11 cellular contexts compared by ENCODE assay signal in genomic region chr5:180682008-180682407, GRCh38. TPM values are rescaled to one million over a fixed set of nuclear protein-coding genes. Genes with fewer than 3 reads are reported as not detected.
A peak's percentile ranks its signal among the peaks of the same experiment; 100 is the strongest.
DNase-seq lines count a peak whose midpoint lies in the region; ATAC-seq and TF ChIP-seq lines count a peak whose summit lies in the region.
"Not testable (repeated sequence)": the region's sequence is repeated elsewhere in the genome, so short reads cannot be mapped to it uniquely, and the experiment has no call there.
"Had no signal": no experiment of that assay in that cellular context is flagged by ENCODE, and none has a peak within 500 bp of the region (broad histone marks: within the 10 kb centered on the region; RNA-seq: fewer than 3 reads in every experiment).

No MANE protein-coding gene starts in this region.

- not testable (repeated sequence) for H3K27me3 Mint-ChIP-seq in endothelial cell (ENCODE audit: unreplicated experiment); natural killer cell treated with Interleukin-12 subunit alpha and Interleukin-12 subunit beta and Interleukin-15 and Interleukin-18, amount 100 ng/mL, for 72 hours

- not testable (repeated sequence) for H3K27ac ChIP-seq in HEK293 (ENCODE audit: extremely low read depth, low read depth, low read length); upper lobe of right lung

- intact Hi-C loops in upper lobe of right lung (cut with DNase I) = not testable (repeated sequence)

- H3K4me3 ChIP-seq in HEK293 (ENCODE audit: low read depth, low read length); upper lobe of right lung: not testable (repeated sequence)

- H3K9me3 ChIP-seq in HEK293 (ENCODE audit: control insufficient read depth, insufficient read depth, low read depth, low read length); upper lobe of right lung: not testable (repeated sequence)

- not testable (repeated sequence) for TF ChIP-seq CTCF in HEK293 (tag by site-specific recombination; IDR thresholded peaks at IDR 0.05); endothelial cell (IDR thresholded peaks at IDR 0.05; ENCODE audit: unreplicated experiment); upper lobe of right lung (IDR thresholded peaks at IDR 0.05)

- H3K9me3 Mint-ChIP-seq in endothelial cell (ENCODE audit: unreplicated experiment); natural killer cell treated with Interleukin-12 subunit alpha and Interleukin-12 subunit beta and Interleukin-15 and Interleukin-18, amount 100 ng/mL, for 72 hours: not testable (repeated sequence)

- POLR2A ChIA-PET in HEK293 (lab: Yijun Ruan, JAX) = not testable (repeated sequence)

- H3K4me1 Mint-ChIP-seq in endothelial cell (ENCODE audit: unreplicated experiment); natural killer cell treated with Interleukin-12 subunit alpha and Interleukin-12 subunit beta and Interleukin-15 and Interleukin-18, amount 100 ng/mL, for 72 hours (ENCODE audit: low read depth in 2 of 2): not testable (repeated sequence)

- not testable (repeated sequence) for H3K4me1 ChIP-seq in HEK293 (ENCODE audit: control insufficient read depth, insufficient read depth, low read length); upper lobe of right lung

- H3K36me3 ChIP-seq in HEK293 (ENCODE audit: control insufficient read depth in 2 of 2, insufficient read depth in 1 of 2, low read length in 2 of 2); upper lobe of right lung: not testable (repeated sequence)

- peak overlapping the region; percentile 74 for H3K27ac Mint-ChIP-seq in endothelial cell (ENCODE audit: unreplicated experiment)
- not testable (repeated sequence) for H3K27ac Mint-ChIP-seq in natural killer cell treated with Interleukin-12 subunit alpha and Interleukin-12 subunit beta and Interleukin-15 and Interleukin-18, amount 100 ng/mL, for 72 hours

- CTCF ChIA-PET in HEK293 (lab: Yijun Ruan, JAX) = interaction anchor here (0.6 kb wide), 1 partner anchor 23 kb away, joined by 3 read pairs; no protein-coding TSS in a partner anchor

- H3K36me3 Mint-ChIP-seq in endothelial cell (ENCODE audit: low read depth, unreplicated experiment); natural killer cell treated with Interleukin-12 subunit alpha and Interleukin-12 subunit beta and Interleukin-15 and Interleukin-18, amount 100 ng/mL, for 72 hours: not testable (repeated sequence)

- DNase-seq in endothelial cell (ENCODE audit: low spot score); natural killer cell treated with Interleukin-12 subunit alpha and Interleukin-12 subunit beta and Interleukin-15 and Interleukin-18, amount 100 ng/mL, for 72 hours (ENCODE audit: low spot score); upper lobe of right lung: not testable (repeated sequence)
- peak; percentile 33 for DNase-seq in islet precursor cell

- ATAC-seq in natural killer cell treated with Interleukin-12 subunit alpha and Interleukin-12 subunit beta and Interleukin-15 and Interleukin-18, amount 100 ng/mL, for 72 hours = peak; percentile 15 to 24
- ATAC-seq in upper lobe of right lung = peak; percentile 31

- not testable (repeated sequence) for H3K4me3 Mint-ChIP-seq in endothelial cell (ENCODE audit: unreplicated experiment); natural killer cell treated with Interleukin-12 subunit alpha and Interleukin-12 subunit beta and Interleukin-15 and Interleukin-18, amount 100 ng/mL, for 72 hours

- H3K27me3 ChIP-seq in upper lobe of right lung = peaks cover 12% of the 10 kb centered on the region

TF ChIP-seq in HEK293, 187 proteins besides CTCF, POLR2A, EP300 and RAD21:
- 0 out of 2 replicates have a peak, but pooled peaks have one; percentile 16 for TF ChIP-seq EGR2 (tag by site-specific recombination; IDR thresholded peaks at IDR 0.05; ENCODE audit: low read depth)
TF ChIP-seq in HEK293: peak in this region for 1; not testable (repeated sequence) for 186.

RNA-seq across cellular contexts. Expression of gene FLT4, which starts 32.6 kb away (rescaled TPM):
- 541 TPM for total RNA-seq in endothelial cell (ENCODE audit: unreplicated experiment)
- total RNA-seq in natural killer cell treated with Interleukin-12 subunit alpha and Interleukin-12 subunit beta and Interleukin-15 and Interleukin-18, amount 100 ng/mL, for 72 hours = under 1 TPM; 0.26 to 0.47 TPM
- 38.6 TPM for total RNA-seq in upper lobe of right lung
- total RNA-seq: B cell, Caco-2, Calu3 had no signal

RNA-seq across cellular contexts. Expression of gene OR2Y1, which starts 57.9 kb away (rescaled TPM):
- total RNA-seq in endothelial cell (ENCODE audit: unreplicated experiment) (not detected), upper lobe of right lung (not detected)
- total RNA-seq in natural killer cell treated with Interleukin-12 subunit alpha and Interleukin-12 subunit beta and Interleukin-15 and Interleukin-18, amount 100 ng/mL, for 72 hours = not detected
- total RNA-seq: A172; B cell; Caco-2; Calu3; CD4-positive, alpha-beta T cell; CD8-positive, alpha-beta T cell had no signal

Comparison
In these comparisons a context has a peak if more than half of its experiments do, and no peak if none do; other contexts are left out.
1. RNA of gene FLT4, which starts 32.6 kb away (total RNA-seq): 541 TPM in endothelial cell (single experiment) and 38.6 TPM in upper lobe of right lung (single experiment); 0.26 to 0.47 TPM in natural killer cell treated with Interleukin-12 subunit alpha and Interleukin-12 subunit beta and Interleukin-15 and Interleukin-18, amount 100 ng/mL, for 72 hours; every median in the first group is over 10 times any median in the second.